ENCODE assay signal across 23 cellular contexts in the genomic region with DNA sequence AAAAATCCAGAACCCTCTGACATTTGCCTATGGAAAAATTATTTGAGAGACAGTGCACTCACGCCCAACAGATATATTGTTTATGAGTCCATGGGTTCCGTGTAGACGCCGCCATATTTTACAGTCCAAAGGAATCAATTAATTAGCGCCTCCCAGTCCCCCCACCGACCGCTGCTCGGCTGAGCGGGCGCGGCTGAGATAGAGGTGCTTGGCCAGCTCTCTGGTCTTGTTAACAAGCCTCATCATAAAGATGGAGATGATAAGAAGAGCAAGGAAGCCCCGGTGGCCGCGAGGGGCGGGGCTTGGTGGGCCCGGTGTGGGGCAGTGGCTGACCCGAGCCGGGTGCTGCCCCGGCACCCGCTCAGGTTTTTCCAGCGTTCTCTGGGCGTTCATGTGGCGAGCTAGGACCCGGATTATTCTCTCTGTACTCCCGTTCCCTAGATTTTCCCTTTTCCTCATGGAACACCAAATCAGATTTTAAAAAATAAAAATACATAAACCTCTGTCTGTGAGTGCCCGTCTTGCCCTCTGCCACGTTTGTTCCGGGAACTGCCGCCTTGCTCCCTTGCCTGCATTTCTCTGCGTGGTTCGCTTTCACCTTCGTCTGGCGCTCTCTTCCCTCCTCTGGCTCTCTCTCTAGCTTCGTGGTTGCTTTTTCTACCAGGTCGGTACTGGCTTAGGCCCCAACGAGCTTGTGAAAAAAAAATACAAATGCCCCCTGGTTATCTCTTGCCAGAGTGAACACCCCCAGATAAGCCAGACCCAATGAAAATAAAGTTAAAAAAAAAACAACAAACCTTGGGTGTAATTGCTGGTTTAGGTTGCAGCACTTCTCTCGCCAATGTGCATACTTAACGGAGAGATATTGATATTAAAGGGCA. TPM values are rescaled to one million over a fixed set of nuclear protein-coding genes. Genes with fewer than 3 reads are reported as not detected.
DNase-seq lines count a peak whose midpoint lies in the region; ATAC-seq and TF ChIP-seq lines count a peak whose summit lies in the region.
"Had no signal": no experiment of that assay in that cellular context is flagged by ENCODE, and none has a peak within 500 bp of the region (broad histone marks: within the 10 kb centered on the region; RNA-seq: fewer than 3 reads in every experiment).

No MANE protein-coding gene starts in this region.

- H3K4ac ChIP-seq in H9 (ENCODE audit: low read depth, low read length), result no peak overlapping the region

- H3K4me3 Mint-ChIP-seq in IgD-negative memory B cell (peak overlapping the region in 3 of 4 donors; percentile 49 to 63 (median 59)), endodermal cell (no peak overlapping the region), H9 (no peak overlapping the region)
- H3K4me3 Mint-ChIP-seq: activated CD4-positive, alpha-beta T cell treated with anti-CD3 and anti-CD28 coated beads, Interleukin-2, amount 10 ng/mL, durations not matched to agents 7 days and 5 days had no signal

- H3K4me3 ChIP-seq in endodermal cell (ENCODE audit: low read length), result no peak overlapping the region
- H3K4me3 ChIP-seq: adrenal gland, BLaER1, skin epidermis had no signal

- H3K14ac ChIP-seq in H9 (ENCODE audit: insufficient read depth, low read length), result no peak overlapping the region

- H3K9me3 Mint-ChIP-seq in IgD-negative memory B cell, result peaks cover 0 to 11% (median 0%) of the 10 kb centered on the region in 3 donors
- no peaks in the 10 kb centered on the region for H3K9me3 Mint-ChIP-seq in endodermal cell
- H3K9me3 Mint-ChIP-seq in H9, result peaks cover 2 to 14% of the 10 kb centered on the region in 2 experiments; a peak in 1 of 5 replicates
- H3K9me3 Mint-ChIP-seq: activated CD4-positive, alpha-beta T cell treated with anti-CD3 and anti-CD28 coated beads, Interleukin-2, amount 10 ng/mL, durations not matched to agents 7 days and 5 days had no signal

- H3K79me1 ChIP-seq in H9 (ENCODE audit: insufficient read depth, low read depth, low read length, poor library complexity, severe bottlenecking), result no peaks in the 10 kb centered on the region

- H2AFZ ChIP-seq in H9 (ENCODE audit: low read length), result no peak overlapping the region

- H3K56ac ChIP-seq in H9 (ENCODE audit: insufficient read length, low read depth, low read length), result no peak overlapping the region

- H4K8ac ChIP-seq in H9 (replicated peaks; ENCODE audit: insufficient read length, low read depth, low read length), result no peak overlapping the region

- peaks cover 12 to 31% (median 13%) of the 10 kb centered on the region in 3 donors for H3K4me1 Mint-ChIP-seq in IgD-negative memory B cell
- peaks cover 6% of the 10 kb centered on the region for H3K4me1 Mint-ChIP-seq in endodermal cell
- H3K4me1 Mint-ChIP-seq in H9, result peaks cover 8 to 12% of the 10 kb centered on the region in 2 experiments; a peak in 3 of 4 replicates

- H4K5ac ChIP-seq in H9 (ENCODE audit: insufficient read length, low read depth, low read length), result no peak overlapping the region

- no peak overlapping the region for H2BK20ac ChIP-seq in H9 (ENCODE audit: low read depth, low read length, poor library complexity, severe bottlenecking)

- H3K79me2 ChIP-seq in H9 (ENCODE audit: insufficient read depth, low read length), result no peaks in the 10 kb centered on the region

- H3K36me3 Mint-ChIP-seq in IgD-negative memory B cell, result peaks cover 2% of the 10 kb centered on the region
- no peaks in the 10 kb centered on the region for H3K36me3 Mint-ChIP-seq in endodermal cell (ENCODE audit: low read depth)
- no peaks in the 10 kb centered on the region; a peak in 1 of 7 replicates for H3K36me3 Mint-ChIP-seq in H9 (ENCODE audit: insufficient read depth in 1 of 3, low read depth in 3 of 3)

- H3K27ac ChIP-seq in endodermal cell (ENCODE audit: low read depth, low read length), result no peak overlapping the region
- H3K27ac ChIP-seq in H9 (ENCODE audit: insufficient read length, low read depth, low read length), result no peak overlapping the region
- H3K27ac ChIP-seq: adrenal gland, BLaER1 had no signal

- H3K27me3 ChIP-seq in endodermal cell (ENCODE audit: control insufficient read depth, insufficient read depth, low read length, poor library complexity, severe bottlenecking), result peaks cover 100% of the 10 kb centered on the region
- peaks cover 95% of the 10 kb centered on the region for H3K27me3 ChIP-seq in H9 (ENCODE audit: insufficient read depth, low read length)

- H3K4me2 ChIP-seq in H9 (ENCODE audit: insufficient read depth, insufficient read length, low read length), result no peak overlapping the region
- H3K4me2 ChIP-seq: BLaER1 had no signal

- H3K4me1 ChIP-seq in endodermal cell (ENCODE audit: control insufficient read depth, insufficient read depth, low read length) (no peaks in the 10 kb centered on the region), H9 (ENCODE audit: insufficient read depth, low read length) (no peaks in the 10 kb centered on the region)
- H3K4me1 ChIP-seq: BLaER1 had no signal

- 12 to 14% methylated on average over 20 to 38 of the region's 38 CpGs for WGBS in endodermal cell (ENCODE audit: insufficient coverage in 1 of 2, insufficient read length in 1 of 2), 2 experiments
- no CpG with 5 or more reads among the region's 38 CpGs for WGBS in H9 (ENCODE audit: extremely low coverage, insufficient read length, low lambda C conversion rate)

- H2BK5ac ChIP-seq in H9 (ENCODE audit: insufficient read length, low read length), result no peak overlapping the region

- H3K9ac ChIP-seq in endodermal cell (ENCODE audit: extremely low read depth, low read length, poor library complexity, severe bottlenecking), result no peak overlapping the region
- no peak overlapping the region for H3K9ac ChIP-seq in H9 (ENCODE audit: extremely low read depth, insufficient read length, low read length)
- H3K9ac ChIP-seq: BLaER1 had no signal

- H3K27me3 Mint-ChIP-seq in IgD-negative memory B cell (peaks cover 90% of the 10 kb centered on the region), endodermal cell (ENCODE audit: insufficient read depth) (peaks cover 100% of the 10 kb centered on the region), H9 (ENCODE audit: low read depth) (peaks cover 100% of the 10 kb centered on the region)

- TF ChIP-seq CTCF in endodermal cell (conservative IDR thresholded peaks at IDR 0.05) (no peak), H9 (conservative IDR thresholded peaks at IDR 0.05) (no peak)

- H2BK12ac ChIP-seq in H9 (ENCODE audit: insufficient read length, low read depth, low read length), result no peak overlapping the region

- H3K9me3 ChIP-seq in endodermal cell (ENCODE audit: control insufficient read depth, low read length), result no peaks in the 10 kb centered on the region
- no peaks in the 10 kb centered on the region for H3K9me3 ChIP-seq in H9 (ENCODE audit: control insufficient read depth, low read depth, low read length)
- H3K9me3 ChIP-seq: adrenal gland had no signal

- H2BK15ac ChIP-seq in H9 (ENCODE audit: low read depth, low read length), result no peak overlapping the region

- peak overlapping the region in 2 of 3 donors; percentile 48 to 87 for H3K27ac Mint-ChIP-seq in IgD-negative memory B cell
- H3K27ac Mint-ChIP-seq in endodermal cell, result no peak overlapping the region
- H3K27ac Mint-ChIP-seq in H9, result no peak overlapping the region
- H3K27ac Mint-ChIP-seq: activated CD4-positive, alpha-beta T cell treated with anti-CD3 and anti-CD28 coated beads, Interleukin-2, amount 10 ng/mL, durations not matched to agents 7 days and 5 days had no signal

- no peak overlapping the region for H3K23ac ChIP-seq in H9 (ENCODE audit: insufficient read length, low read depth, low read length)

- H3K23me2 ChIP-seq in H9 (ENCODE audit: insufficient read length, low read depth, low read length, poor library complexity, severe bottlenecking), result no peaks in the 10 kb centered on the region

- no peak overlapping the region for H4K91ac ChIP-seq in H9 (ENCODE audit: insufficient read length, low read depth, low read length)

- ATAC-seq in GM18502 (IDR thresholded peaks at IDR 0.05; ENCODE audit: poor library complexity, unreplicated experiment), result no peak
- ATAC-seq: SK-N-SH treated with all-trans-retinoic acid at 6 μM for 48 hours had no signal

- H4K20me1 ChIP-seq in H9 (ENCODE audit: control insufficient read depth, insufficient read depth, insufficient read length), result no peaks in the 10 kb centered on the region

- H3K36me3 ChIP-seq in endodermal cell (ENCODE audit: control insufficient read depth, insufficient read depth, low read length), result no peaks in the 10 kb centered on the region
- H3K36me3 ChIP-seq: adrenal gland, BLaER1 had no signal

- H3K18ac ChIP-seq in H9 (ENCODE audit: insufficient read length, low read depth, low read length), result no peak overlapping the region

- no peak overlapping the region for H3T11ph ChIP-seq in H9 (ENCODE audit: low read length)

- H2AK5ac ChIP-seq in H9 (ENCODE audit: insufficient read length, low read length), result no peak overlapping the region

- DNase-seq in EH (ENCODE audit: low read depth) (peak; percentile 42), endodermal cell (peak; percentile 66), posterior vena cava (ENCODE audit: low spot score) (peak; percentile 62), H9 (no peak), globus pallidus (ENCODE audit: low spot score) (no peak), DMS53 (lab: John Stamatoyannopoulos, UW) (no peak)
- DNase-seq: activated CD4-positive, alpha-beta T cell treated with anti-CD3 and anti-CD28 coated beads, Interleukin-2, amount 10 ng/mL, durations not matched to agents 7 days and 5 days; adrenal gland; GOT3; Karpas-422; NCI-H1417 treated with DMSO at 0.1 percent for 48 hours; NCI-H2171; NCI-H82; stimulated activated CD4-positive, alpha-beta T cell treated with anti-CD3 and anti-CD28 coated beads, Interleukin-4, amount 100 ng/mL, for 4 hours; stimulated activated CD8-positive, alpha-beta memory T cell treated with anti-CD3 and anti-CD28 coated beads, Interleukin-4, amount 100 ng/mL, for 48 hours had no signal

- H2BK120ac ChIP-seq in H9 (ENCODE audit: low read depth, low read length, poor library complexity, severe bottlenecking), result no peak overlapping the region

- intact Hi-C loops in posterior vena cava (cut with DNase I), result no loop called here

RNA-seq across cellular contexts. Expression of a gene that starts 9.0 kb away (rescaled TPM):
- polyA plus RNA-seq in IgD-negative memory B cell, result not detected
- total RNA-seq in endodermal cell (not detected), posterior vena cava (1 to 10 TPM in 1 of 2 donors, not detected in 1; 1.1 TPM), H9 (2021) (not detected in 2 replicates)
- 0.82 TPM for polyA plus RNA-seq in endodermal cell (2013, experiment 1 of 2)
- polyA plus RNA-seq in endodermal cell (2013, experiment 2 of 2), result 0.46 TPM
- total RNA-seq: activated CD4-positive, alpha-beta T cell treated with anti-CD3 and anti-CD28 coated beads, Interleukin-2, amount 10 ng/mL, durations not matched to agents 7 days and 5 days; adrenal gland; cardiac septum; mononuclear cell; osteocyte had no signal
- polyA plus RNA-seq: adrenal gland had no signal

RNA-seq across cellular contexts. Expression of a gene that starts 9.3 kb away (rescaled TPM):
- polyA plus RNA-seq in IgD-negative memory B cell, result not detected
- total RNA-seq in endodermal cell (not detected), posterior vena cava (1 to 10 TPM; 1.3 to 4.2 TPM), H9 (2021) (not detected in 2 replicates)
- 1.4 TPM for polyA plus RNA-seq in endodermal cell (2013, experiment 1 of 2)
- polyA plus RNA-seq in endodermal cell (2013, experiment 2 of 2), result 1.0 TPM
- total RNA-seq: activated CD4-positive, alpha-beta T cell treated with anti-CD3 and anti-CD28 coated beads, Interleukin-2, amount 10 ng/mL, durations not matched to agents 7 days and 5 days; adrenal gland; cardiac septum; mononuclear cell; osteocyte had no signal
- polyA plus RNA-seq: adrenal gland had no signal

RNA-seq across cellular contexts. Expression of a gene that starts 11.1 kb away (rescaled TPM):
- not detected for polyA plus RNA-seq in IgD-negative memory B cell
- total RNA-seq in endodermal cell, result not detected
- 1.5 TPM for polyA plus RNA-seq in endodermal cell (2013, experiment 1 of 2)
- polyA plus RNA-seq in endodermal cell (2013, experiment 2 of 2), result 0.50 TPM
- 1 to 10 TPM; 2.0 to 4.8 TPM for total RNA-seq in posterior vena cava
- not detected in 2 replicates for total RNA-seq in H9 (2021)
- total RNA-seq: activated CD4-positive, alpha-beta T cell treated with anti-CD3 and anti-CD28 coated beads, Interleukin-2, amount 10 ng/mL, durations not matched to agents 7 days and 5 days; adrenal gland; cardiac septum; mononuclear cell; osteocyte had no signal
- polyA plus RNA-seq: adrenal gland had no signal

RNA-seq across cellular contexts. Expression of a gene that starts 21.3 kb away (rescaled TPM):
- not detected for polyA plus RNA-seq in IgD-negative memory B cell
- total RNA-seq in endodermal cell, result not detected
- polyA plus RNA-seq in endodermal cell (2013, experiment 1 of 2), result 11.1 TPM
- 7.2 TPM for polyA plus RNA-seq in endodermal cell (2013, experiment 2 of 2)
- 10 to 100 TPM; 27.9 to 35.5 TPM for total RNA-seq in posterior vena cava
- not detected in 2 replicates for total RNA-seq in H9 (2021)
- total RNA-seq: activated CD4-positive, alpha-beta T cell treated with anti-CD3 and anti-CD28 coated beads, Interleukin-2, amount 10 ng/mL, durations not matched to agents 7 days and 5 days; cardiac septum; mononuclear cell; osteocyte had no signal

RNA-seq across cellular contexts. Expression of a gene that starts 25.0 kb away (rescaled TPM):
- not detected for polyA plus RNA-seq in IgD-negative memory B cell
- total RNA-seq in endodermal cell (not detected), posterior vena cava (1 to 10 TPM in 1 of 2 donors, under 1 TPM in 1; 0.23 to 1.1 TPM), H9 (2021) (0.11 TPM in 1 of 2 replicates, not detected in the other)
- polyA plus RNA-seq in endodermal cell (2013, experiment 1 of 2), result 0.07 TPM
- polyA plus RNA-seq in endodermal cell (2013, experiment 2 of 2), result not detected
- total RNA-seq: activated CD4-positive, alpha-beta T cell treated with anti-CD3 and anti-CD28 coated beads, Interleukin-2, amount 10 ng/mL, durations not matched to agents 7 days and 5 days; cardiac septum; mononuclear cell; osteocyte had no signal
- polyA plus RNA-seq: adrenal gland had no signal

Comparison
In these comparisons a context has a peak if more than half of its experiments do, and no peak if none do; other contexts are left out.
1. DNase-seq: peak in EH (single experiment), endodermal cell (single experiment) and posterior vena cava (single experiment); none in H9 (single experiment), globus pallidus (single experiment) and DMS53 (single experiment).
2. H3K27ac Mint-ChIP-seq: peak in IgD-negative memory B cell (2 of 3); none in endodermal cell (single experiment) and H9 (0 of 3).
3. H3K4me3 Mint-ChIP-seq: peak in IgD-negative memory B cell (3 of 4); none in endodermal cell (single experiment) and H9 (0 of 2).